In the genomic region with DNA sequence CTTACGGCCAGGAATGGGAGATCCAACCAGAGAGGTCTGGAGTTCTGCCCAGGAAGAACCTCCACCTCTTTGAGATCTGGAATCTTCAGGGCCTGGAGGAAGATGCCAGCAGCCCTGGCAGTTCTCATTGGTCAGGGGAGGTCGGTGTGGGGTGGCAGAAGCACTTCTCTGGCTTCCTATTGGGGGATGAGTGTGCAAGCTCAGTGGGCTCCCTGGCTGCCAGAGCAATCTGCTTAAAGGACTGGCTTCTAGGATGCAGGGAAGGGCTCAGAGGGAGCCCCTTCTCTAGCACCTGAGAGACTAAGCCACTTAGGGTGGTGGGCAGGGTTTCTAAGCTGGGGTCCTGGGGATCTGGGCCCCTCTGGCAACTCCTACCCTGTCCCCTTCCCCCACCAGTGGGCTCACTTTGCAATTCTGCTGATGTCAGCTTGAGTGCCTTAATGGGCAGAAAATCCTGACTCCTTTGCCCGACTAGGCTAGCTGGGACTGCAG, we compare ENCODE assay signal across 10 cellular contexts. TPM values are rescaled to one million over a fixed set of nuclear protein-coding genes. Genes with fewer than 3 reads are reported as not detected.
DNase-seq lines count a peak whose midpoint lies in the region; ATAC-seq and TF ChIP-seq lines count a peak whose summit lies in the region.
"Had no signal": no experiment of that assay in that cellular context is flagged by ENCODE, and none has a peak within 500 bp of the region (broad histone marks: within the 10 kb centered on the region; RNA-seq: fewer than 3 reads in every experiment).

No MANE protein-coding gene starts in this region.

- intact Hi-C loops in thyroid gland (cut with DNase I), result no loop called here

- WGBS in thyroid gland, 2 donors, result 64 to 71% methylated on average over 2 to 3 of the region's 3 CpGs

- H3K79me2 ChIP-seq in MM.1S (ENCODE audit: low read length), result no peaks in the 10 kb centered on the region

- H3F3A ChIP-seq in MM.1S (ENCODE audit: insufficient read depth, low read length), result no peaks in the 10 kb centered on the region

- H3K4me1 ChIP-seq in HUES48 (ENCODE audit: control insufficient read depth, insufficient read depth, low read length) (peaks cover 13% of the 10 kb centered on the region), iPS-20b (ENCODE audit: insufficient read depth, low read length) (peaks cover 13% of the 10 kb centered on the region), thyroid gland (peaks cover 18 to 35% of the 10 kb centered on the region in 2 donors), MM.1S (ENCODE audit: low read length) (no peaks in the 10 kb centered on the region)

- ATAC-seq in HG03097 (IDR thresholded peaks at IDR 0.05; ENCODE audit: low FRiP score, unreplicated experiment), result no peak
- no peak for ATAC-seq in GM19324 (IDR thresholded peaks at IDR 0.05; ENCODE audit: low FRiP score, unreplicated experiment)

- H2AFZ ChIP-seq in MM.1S (ENCODE audit: low read length), result no peak overlapping the region

- no peaks in the 10 kb centered on the region for H4K20me1 ChIP-seq in MM.1S (ENCODE audit: insufficient read depth, low read length)

- TF ChIP-seq POLR2A in thyroid gland (IDR thresholded peaks at IDR 0.05), result no peak

- no peak overlapping the region for H3K4me2 ChIP-seq in MM.1S (ENCODE audit: low read depth, low read length)

- H3K27ac ChIP-seq in HUES48 (ENCODE audit: low read depth, low read length), result peak overlapping the region; percentile 49
- H3K27ac ChIP-seq in iPS-20b (ENCODE audit: low read length), result no peak overlapping the region
- H3K27ac ChIP-seq in thyroid gland, result peak overlapping the region in 2 of 3 donors; percentile 73
- H3K27ac ChIP-seq in MM.1S (ENCODE audit: low read length), result no peak overlapping the region

- DNase-seq in amniotic epithelial cell (ENCODE audit: low read depth) (peak; percentile 52), thyroid gland (no peak), MM.1S (no peak)
- DNase-seq in stimulated activated naive CD4-positive, alpha-beta T cell treated with Interleukin-2 at 50 U/mL for 16 hours (lab: John Stamatoyannopoulos, UW), result no peak
- DNase-seq: activated T-cell treated with anti-CD3 and anti-CD28 coated beads for 4 hours, OCI-M1 had no signal

- H3K36me3 ChIP-seq in HUES48 (ENCODE audit: control insufficient read depth, insufficient read depth, low read length) (no peaks in the 10 kb centered on the region), iPS-20b (ENCODE audit: insufficient read depth, low read depth, low read length) (no peaks in the 10 kb centered on the region), thyroid gland (no peaks in the 10 kb centered on the region), MM.1S (replicated peaks; ENCODE audit: insufficient read depth, low read length) (no peaks in the 10 kb centered on the region)

- H3K9me3 ChIP-seq in HUES48 (ENCODE audit: control insufficient read depth, insufficient read depth, low read length), result no peaks in the 10 kb centered on the region
- H3K9me3 ChIP-seq in iPS-20b (ENCODE audit: insufficient read depth, low read depth, low read length), result no peaks in the 10 kb centered on the region
- no peaks in the 10 kb centered on the region for H3K9me3 ChIP-seq in thyroid gland
- H3K9me3 ChIP-seq in MM.1S (replicated peaks; ENCODE audit: insufficient read depth, low read length), result no peaks in the 10 kb centered on the region

- H3K27me3 ChIP-seq in HUES48 (ENCODE audit: control insufficient read depth, insufficient read depth, low read length) (no peaks in the 10 kb centered on the region), iPS-20b (ENCODE audit: insufficient read depth, low read length) (no peaks in the 10 kb centered on the region), thyroid gland (no peaks in the 10 kb centered on the region), MM.1S (replicated peaks; ENCODE audit: insufficient read depth, low read length) (no peaks in the 10 kb centered on the region; the same call in 1 of the 2 replicates)

- H3K9ac ChIP-seq in HUES48 (ENCODE audit: low read depth, low read length) (no peak overlapping the region), iPS-20b (ENCODE audit: low read depth, low read length) (no peak overlapping the region), MM.1S (ENCODE audit: low read length) (no peak overlapping the region)

- H3K9me2 ChIP-seq in MM.1S (replicated peaks; ENCODE audit: insufficient read depth, low read length), result no peaks in the 10 kb centered on the region

- H3K4me3 ChIP-seq in HUES48 (ENCODE audit: low read depth, low read length), result no peak overlapping the region
- H3K4me3 ChIP-seq in iPS-20b (ENCODE audit: low read length), result peak overlapping the region; percentile 31; the same call in 1 of the 2 replicates
- H3K4me3 ChIP-seq in thyroid gland (replicated peaks in 1 of 3), result no peak overlapping the region
- H3K4me3 ChIP-seq in MM.1S (ENCODE audit: low read length), result no peak overlapping the region

- no peak for TF ChIP-seq CTCF in thyroid gland (IDR thresholded peaks at IDR 0.05)
- no peak for TF ChIP-seq CTCF in MM.1S (IDR thresholded peaks at IDR 0.05; ENCODE audit: low read length)

RNA-seq across cellular contexts. Expression of gene SNX33, which starts 24.4 kb away (rescaled TPM):
- 10 to 100 TPM; 22.8 to 28.7 (median 26.5) TPM for total RNA-seq in thyroid gland

RNA-seq across cellular contexts. Expression of gene IMP3, which starts 32.1 kb away (rescaled TPM):
- 100 to 1,000 TPM in 2 of 4 donors, 10 to 100 TPM in 2; 75.2 to 187 (median 133) TPM for total RNA-seq in thyroid gland

RNA-seq across cellular contexts. Expression of gene CSPG4, which starts 40.5 kb away (rescaled TPM):
- total RNA-seq in thyroid gland, result 10 to 100 TPM in 1 of 4 donors, 1 to 10 TPM in 3; 2.4 to 10.5 (median 3.2) TPM

RNA-seq across cellular contexts. Expression of gene SNUPN, which starts 46.6 kb away (rescaled TPM):
- 10 to 100 TPM; 24.7 to 31.8 (median 27.8) TPM for total RNA-seq in thyroid gland

Comparison
In these comparisons a context has a peak if more than half of its experiments do, and no peak if none do; other contexts are left out.
1. H3K27ac ChIP-seq: peak in HUES48 (single experiment) and thyroid gland (2 of 3); none in iPS-20b (single experiment) and MM.1S (single experiment).